ENCODE assay signal across 8 cellular contexts in the genomic region with DNA sequence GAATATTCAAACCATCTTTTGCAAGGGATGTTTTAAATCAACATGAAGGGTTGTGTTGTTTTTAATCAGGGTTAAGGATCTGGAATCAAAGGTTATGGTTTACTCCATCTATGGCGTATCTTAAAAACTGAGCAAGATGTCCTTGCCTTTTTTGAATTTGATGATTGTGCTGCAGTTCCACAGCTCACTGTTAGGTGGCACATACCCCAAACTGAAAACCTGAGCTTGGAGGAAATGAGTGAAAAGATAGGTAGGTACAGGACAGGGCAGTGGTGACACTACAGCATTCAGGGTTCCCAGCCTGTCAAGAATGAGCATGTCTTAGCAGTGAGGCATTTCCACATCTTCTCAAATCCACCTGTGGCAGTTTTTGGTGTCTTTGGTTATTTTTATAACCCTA. TPM values are rescaled to one million over a fixed set of nuclear protein-coding genes. Genes with fewer than 3 reads are reported as not detected.
A peak's percentile ranks its signal among the peaks of the same experiment; 100 is the strongest.
DNase-seq lines count a peak whose midpoint lies in the region; ATAC-seq and TF ChIP-seq lines count a peak whose summit lies in the region.

No MANE protein-coding gene starts in this region.

- no peaks in the 10 kb centered on the region for H3K9me3 Mint-ChIP-seq in CD8-positive, alpha-beta T cell

- H3K9me3 ChIP-seq in CD8-positive, alpha-beta T cell (ENCODE audit: low read length): no peaks in the 10 kb centered on the region
- H3K9me3 ChIP-seq in adipocyte (ENCODE audit: control insufficient read depth, low read length) (no peaks in the 10 kb centered on the region), neuronal stem cell (replicated peaks in 1 of 2; ENCODE audit: control insufficient read depth in 2 of 2, insufficient read depth in 1 of 2, low read depth in 1 of 2, low read length in 2 of 2) (no peaks in the 10 kb centered on the region)

- H3K9ac ChIP-seq in adipocyte (ENCODE audit: low read length) (no peak overlapping the region), neuronal stem cell (ENCODE audit: low read depth, low read length, poor library complexity) (no peak overlapping the region)

- peaks cover 22% of the 10 kb centered on the region for H3K4me1 ChIP-seq in CD8-positive, alpha-beta T cell (ENCODE audit: insufficient read depth, low read length)
- H3K4me1 ChIP-seq in adipocyte (ENCODE audit: control insufficient read depth, insufficient read depth, low read length) (no peaks in the 10 kb centered on the region), neuronal stem cell (ENCODE audit: control insufficient read depth in 2 of 2, insufficient read depth in 1 of 2, low read depth in 1 of 2, low read length in 2 of 2) (no peaks in the 10 kb centered on the region)

- H3K36me3 Mint-ChIP-seq in CD8-positive, alpha-beta T cell: peaks cover 8% of the 10 kb centered on the region

- H3K27ac ChIP-seq in CD8-positive, alpha-beta T cell (ENCODE audit: low read depth, low read length): no peak overlapping the region
- no peak overlapping the region for H3K27ac ChIP-seq in neuronal stem cell (replicated peaks; ENCODE audit: low read length)

- no CpG with 5 or more reads among the region's 1 CpG for WGBS in neuronal stem cell (ENCODE audit: extremely low coverage in 2 of 2, insufficient read length in 2 of 2, insufficient replicate concordance in 1 of 2), 2 donors

- H3K4me1 Mint-ChIP-seq in CD8-positive, alpha-beta T cell (ENCODE audit: low read depth): peaks cover 30% of the 10 kb centered on the region

- no peak overlapping the region for H3K4ac ChIP-seq in neuronal stem cell (ENCODE audit: low read length)

- no peak overlapping the region for H2AFZ ChIP-seq in neuronal stem cell (ENCODE audit: low read length)

- no peaks in the 10 kb centered on the region for H3K27me3 Mint-ChIP-seq in CD8-positive, alpha-beta T cell (ENCODE audit: low read depth)

- no peak overlapping the region for H3K18ac ChIP-seq in neuronal stem cell (ENCODE audit: low read length)

- no peak overlapping the region for H3K4me2 ChIP-seq in neuronal stem cell (ENCODE audit: insufficient read depth, low read length, poor library complexity, severe bottlenecking)

- no peaks in the 10 kb centered on the region for H3K27me3 ChIP-seq in CD8-positive, alpha-beta T cell (ENCODE audit: insufficient read depth, low read length)
- peaks cover 6% of the 10 kb centered on the region for H3K27me3 ChIP-seq in adipocyte (replicated peaks; ENCODE audit: control insufficient read depth, insufficient read depth, low read length)
- H3K27me3 ChIP-seq in neuronal stem cell (ENCODE audit: control insufficient read depth in 3 of 3, insufficient read depth in 3 of 3, low read depth in 1 of 3, low read length in 3 of 3): no peaks in the 10 kb centered on the region

- H4K91ac ChIP-seq in neuronal stem cell (ENCODE audit: low read depth, low read length, poor library complexity): no peak overlapping the region

- H2AK5ac ChIP-seq in neuronal stem cell (ENCODE audit: low read depth, low read length): no peak overlapping the region

- H3K36me3 ChIP-seq in CD8-positive, alpha-beta T cell (ENCODE audit: insufficient read depth, low read length): no peaks in the 10 kb centered on the region
- H3K36me3 ChIP-seq in adipocyte (ENCODE audit: control insufficient read depth, insufficient read depth, low read length, severe bottlenecking): no peaks in the 10 kb centered on the region
- peaks cover 0 to 9% of the 10 kb centered on the region in 2 donors for H3K36me3 ChIP-seq in neuronal stem cell (replicated peaks in 1 of 2; ENCODE audit: control insufficient read depth in 2 of 2, insufficient read depth in 2 of 2, low read length in 2 of 2)

- ATAC-seq in CD8-positive, alpha-beta T cell: peak; percentile 41
- peak; percentile 70 for ATAC-seq in left lobe of liver
- no peak for ATAC-seq in HG03045 (IDR thresholded peaks at IDR 0.05; ENCODE audit: unreplicated experiment)

- no peak for TF ChIP-seq CTCF in CD8-positive, alpha-beta T cell (IDR thresholded peaks at IDR 0.05)
- TF ChIP-seq CTCF in GM12874 (IDR thresholded peaks at IDR 0.05; ENCODE audit: insufficient read depth, low read depth, low read length): peak; percentile 37; the same call in 1 of the 2 replicates

- H2BK5ac ChIP-seq in neuronal stem cell (ENCODE audit: low read length): no peak overlapping the region

- H2BK15ac ChIP-seq in neuronal stem cell (ENCODE audit: low read length): no peak overlapping the region

- H3K4me3 ChIP-seq in CD8-positive, alpha-beta T cell (ENCODE audit: low read depth, low read length): no peak overlapping the region
- H3K4me3 ChIP-seq in adipocyte (ENCODE audit: low read length) (no peak overlapping the region), neuronal stem cell (ENCODE audit: low read length in 2 of 2) (no peak overlapping the region)

- no peak overlapping the region for H2BK12ac ChIP-seq in neuronal stem cell (ENCODE audit: low read length)

- POLR2A ChIA-PET in CD8-positive, alpha-beta T cell (lab: Charles Lee): no interaction called here

- H3K4me3 Mint-ChIP-seq in CD8-positive, alpha-beta T cell: no peak overlapping the region

- CTCF ChIA-PET in CD8-positive, alpha-beta T cell (lab: Charles Lee): interaction anchor here (0.6 to 3.1 kb wide), 5 partner anchors 12 to 23 kb away, joined by 3 to 16 read pairs (median 4); a partner anchor contains a TSS

- H3K23ac ChIP-seq in neuronal stem cell (ENCODE audit: low read depth, low read length, poor library complexity): no peak overlapping the region

- H2BK120ac ChIP-seq in neuronal stem cell (ENCODE audit: low read depth, low read length): no peak overlapping the region

- DNase-seq in CD8-positive, alpha-beta T cell: peak in 2 of 7 experiments; percentile 34 to 36
- DNase-seq in M059J (ENCODE audit: low read depth): peak; percentile 57
- peak; percentile 52 for DNase-seq in adipocyte (ENCODE audit: low read depth)
- no peak for DNase-seq in left lobe of liver (ENCODE audit: low spot score)
- DNase-seq in activated CD4-positive, CD25-positive, alpha-beta regulatory T cell treated with anti-CD3 and anti-CD28 coated beads, Interleukin-2, amount 50 U/mL, for 72 hours: no peak
- DNase-seq in neuronal stem cell (ENCODE audit: low spot score): no peak

- H3K79me1 ChIP-seq in neuronal stem cell (ENCODE audit: low read depth, low read length): no peaks in the 10 kb centered on the region

- no peak overlapping the region for H4K8ac ChIP-seq in neuronal stem cell (ENCODE audit: low read depth, low read length)

- intact Hi-C loops in CD8-positive, alpha-beta T cell (cut with DNase I, micrococcal nuclease): loop anchor here in 1 of 2 experiments (2.0 kb wide), 1 partner anchor 13 kb away; a partner anchor contains a TSS

- H3K27ac Mint-ChIP-seq in CD8-positive, alpha-beta T cell: peak overlapping the region; percentile 74

- no peak overlapping the region for H3K14ac ChIP-seq in neuronal stem cell (ENCODE audit: low read length)

RNA-seq across cellular contexts. Expression of a gene that starts 13.1 kb away (rescaled TPM):
- total RNA-seq in CD8-positive, alpha-beta T cell: 10 to 100 TPM; 88.4 to 97.8 TPM
- 29.6 and 46.1 TPM in 2 replicates for total RNA-seq in M059J (2014; rRNA removed; shearing (Covaris generic))
- 13.5 TPM for total RNA-seq in left lobe of liver
- polyA plus RNA-seq in neuronal stem cell (2013, experiment 1 of 2): 6.4 TPM
- polyA plus RNA-seq in neuronal stem cell (2013, experiment 2 of 2): 7.3 TPM

RNA-seq across cellular contexts. Expression of a gene that starts 22.0 kb away (rescaled TPM):
- total RNA-seq in CD8-positive, alpha-beta T cell: not detected
- not detected in 2 replicates for total RNA-seq in M059J (2014; rRNA removed; shearing (Covaris generic))
- not detected for total RNA-seq in left lobe of liver
- not detected for polyA plus RNA-seq in neuronal stem cell (2013, experiment 1 of 2)
- not detected for polyA plus RNA-seq in neuronal stem cell (2013, experiment 2 of 2)

RNA-seq across cellular contexts. Expression of a gene that starts 22.6 kb away (rescaled TPM):
- total RNA-seq in CD8-positive, alpha-beta T cell: 100 to 1,000 TPM; 230 to 240 TPM
- 59.8 and 92.5 TPM in 2 replicates for total RNA-seq in M059J (2014; rRNA removed; shearing (Covaris generic))
- 16.3 TPM for total RNA-seq in left lobe of liver
- 25.5 TPM for polyA plus RNA-seq in neuronal stem cell (2013, experiment 1 of 2)
- polyA plus RNA-seq in neuronal stem cell (2013, experiment 2 of 2): 25.5 TPM

RNA-seq across cellular contexts. Expression of a gene that starts 59.6 kb away (rescaled TPM):
- total RNA-seq in CD8-positive, alpha-beta T cell: not detected
- 0.37 TPM in 1 of 2 replicates, not detected in the other for total RNA-seq in M059J (2014; rRNA removed; shearing (Covaris generic))
- not detected for total RNA-seq in left lobe of liver
- polyA plus RNA-seq in neuronal stem cell (2013, experiment 1 of 2): 0.04 TPM
- polyA plus RNA-seq in neuronal stem cell (2013, experiment 2 of 2): not detected

Comparison
In these comparisons a context has a peak if more than half of its experiments do, and no peak if none do; other contexts are left out.
1. DNase-seq: peak in M059J (single experiment) and adipocyte (single experiment); none in left lobe of liver (single experiment), activated CD4-positive, CD25-positive, alpha-beta regulatory T cell treated with anti-CD3 and anti-CD28 coated beads, Interleukin-2, amount 50 U/mL, for 72 hours (single experiment) and neuronal stem cell (single experiment).